In genomic region chr6:157184202-157185015, GRCh38 we compare ENCODE assay signal across 8 cellular contexts.
DNase-seq lines count a peak whose midpoint lies in the region; ATAC-seq, FAIRE-seq and TF ChIP-seq lines count a peak whose summit lies in the region.

No MANE protein-coding gene starts in this region.

- TF ChIP-seq POLR2A in lower leg skin (IDR thresholded peaks at IDR 0.05) = no peak

- no peak for ATAC-seq in HG02759 (IDR thresholded peaks at IDR 0.05; ENCODE audit: unreplicated experiment)

- DNase-seq in 8988T = peak; percentile 62
- DNase-seq in GM19239 (ENCODE audit: insufficient read length, low spot score) = peak; percentile 33
- peak; percentile 72 for DNase-seq in NCI-H2227 (lab: John Stamatoyannopoulos, UW; ENCODE audit: unreplicated experiment)
- peak; percentile 50 to 55 for DNase-seq in activated CD4-positive, alpha-beta T cell treated with anti-CD3 and anti-CD28 coated beads, Interleukin-2, amount 50 U/mL, for 4 hours
- peak; percentile 73 for DNase-seq in dermis blood vessel endothelial cell
- DNase-seq in lower leg skin (ENCODE audit: low spot score in 2 of 2) = peak; percentile 64 to 94
- DNase-seq in stimulated activated CD4-positive, alpha-beta T cell treated with anti-CD3 and anti-CD28 coated beads, Interleukin-4, amount 100 ng/mL, for 48 hours (ENCODE audit: low read depth in 2 of 2) = peak; percentile 43 to 47

- no peak overlapping the region for H3K4me3 ChIP-seq in lower leg skin (ENCODE audit: low read depth, poor library complexity, severe bottlenecking)

- TF ChIP-seq CTCF in lower leg skin (IDR thresholded peaks at IDR 0.05) = peak in 1 of 3 donors; percentile 37

- WGBS in lower leg skin, 2 donors = 33 to 39% methylated on average over 23 to 25 of the region's 25 CpGs

- no peak for FAIRE-seq in GM19239 (lab: Jason Lieb, UNC)

- intact Hi-C loops in lower leg skin (cut with DNase I; ENCODE audit: low total_unique reads) = loop anchor here (10.0 kb wide), 1 partner anchor 620 kb away; no protein-coding TSS in a partner anchor
